10 cellular contexts compared by ENCODE assay signal in genomic region chr6:45923831-45924391, GRCh38.
DNase-seq lines count a peak whose midpoint lies in the region; ATAC-seq and TF ChIP-seq lines count a peak whose summit lies in the region.
"Had no signal": no experiment of that assay in that cellular context is flagged by ENCODE, and none has a peak within 500 bp of the region (broad histone marks: within the 10 kb centered on the region; RNA-seq: fewer than 3 reads in every experiment).

No MANE protein-coding gene starts in this region.

- no peak overlapping the region for H3K27ac Mint-ChIP-seq in Caco-2 (ENCODE audit: unreplicated experiment)
- H3K27ac Mint-ChIP-seq: dendritic cell treated with granulocyte-macrophage colony-stimulating factor and Interleukin-4, amounts not matched to agents 40 ng/mL and 50 ng/mL, for 4 days had no signal

- H3K27me3 Mint-ChIP-seq in Caco-2 (ENCODE audit: insufficient read depth, unreplicated experiment): no peaks in the 10 kb centered on the region
- H3K27me3 Mint-ChIP-seq: dendritic cell treated with granulocyte-macrophage colony-stimulating factor and Interleukin-4, amounts not matched to agents 40 ng/mL and 50 ng/mL, for 4 days had no signal

- no TSS peak for BruUV-seq in Caco-2 (replicated peaks; lab: Mats Ljungman, UMichigan)

- no peak overlapping the region for H3K4me3 ChIP-seq in Caco-2 (ENCODE audit: low read depth, low read length)
- H3K4me3 ChIP-seq: K562 had no signal

- no peaks in the 10 kb centered on the region for H3K36me3 Mint-ChIP-seq in Caco-2 (ENCODE audit: insufficient read depth, unreplicated experiment)

- H3K27me3 ChIP-seq in Caco-2 (replicated peaks; ENCODE audit: control insufficient read depth, insufficient read depth, low read length): no peaks in the 10 kb centered on the region

- no peaks in the 10 kb centered on the region for H3K36me3 ChIP-seq in Caco-2 (ENCODE audit: control insufficient read depth, insufficient read depth, low read length)

- peak; percentile 63 for ATAC-seq in HG03095 (IDR thresholded peaks at IDR 0.05; ENCODE audit: unreplicated experiment)
- ATAC-seq: K562 had no signal

- no peak for TF ChIP-seq CTCF in Caco-2 (IDR thresholded peaks at IDR 0.05; ENCODE audit: insufficient read depth in 1 of 2, low read depth in 1 of 2, low read length in 1 of 2, severe bottlenecking in 1 of 2, unreplicated experiment in 1 of 2)

- DNase-seq in DMS53 (lab: John Stamatoyannopoulos, UW): peak; percentile 8
- no peak for DNase-seq in DMS53 treated with DMSO at 0.1 percent for 48 hours (lab: John Stamatoyannopoulos, UW; ENCODE audit: unreplicated experiment)
- DNase-seq in amniotic epithelial cell (ENCODE audit: low read depth): peak; percentile 95
- peak; percentile 55 to 60 for DNase-seq in stimulated activated CD8-positive, alpha-beta memory T cell treated with anti-CD3 and anti-CD28 coated beads, Interleukin-15, amount 100 ng/mL, for 48 hours (ENCODE audit: low read depth in 2 of 2)
- no peak for DNase-seq in Caco-2
- no peak for DNase-seq in NCI-H2029 (lab: John Stamatoyannopoulos, UW)
- no peak for DNase-seq in NCI-H2196 treated with DMSO at 0.1 percent for 48 hours (lab: John Stamatoyannopoulos, UW; ENCODE audit: unreplicated experiment)

- CTCF ChIA-PET in Caco-2 (lab: Charles Lee): no interaction called here

- H3K9me3 ChIP-seq in Caco-2: no peaks in the 10 kb centered on the region

- intact Hi-C loops in Caco-2 (cut with micrococcal nuclease; ENCODE audit: unreplicated experiment): loop anchor here (2.0 to 10.0 kb wide), 4 partner anchors 43 to 1449 kb away; no protein-coding TSS in a partner anchor

- H3K9me3 Mint-ChIP-seq in Caco-2 (ENCODE audit: unreplicated experiment): no peaks in the 10 kb centered on the region
- H3K9me3 Mint-ChIP-seq: dendritic cell treated with granulocyte-macrophage colony-stimulating factor and Interleukin-4, amounts not matched to agents 40 ng/mL and 50 ng/mL, for 4 days had no signal

- POLR2A ChIA-PET in Caco-2 (lab: Charles Lee): no interaction called here

- peaks cover 6% of the 10 kb centered on the region for H3K4me1 Mint-ChIP-seq in Caco-2 (ENCODE audit: low read depth, unreplicated experiment)

- no peak overlapping the region for H3K4me3 Mint-ChIP-seq in Caco-2 (ENCODE audit: unreplicated experiment)
- H3K4me3 Mint-ChIP-seq: dendritic cell treated with granulocyte-macrophage colony-stimulating factor and Interleukin-4, amounts not matched to agents 40 ng/mL and 50 ng/mL, for 4 days had no signal

- H3K4me1 ChIP-seq in Caco-2: peaks cover 4% of the 10 kb centered on the region; the same call in 1 of the 2 replicates

Comparison
In these comparisons a context has a peak if more than half of its experiments do, and no peak if none do; other contexts are left out.
1. DNase-seq: peak in DMS53 (single experiment), amniotic epithelial cell (single experiment) and stimulated activated CD8-positive, alpha-beta memory T cell treated with anti-CD3 and anti-CD28 coated beads, Interleukin-15, amount 100 ng/mL, for 48 hours (2 of 2); none in DMS53 treated with DMSO at 0.1 percent for 48 hours (single experiment), Caco-2 (0 of 2), NCI-H2029 (single experiment) and NCI-H2196 treated with DMSO at 0.1 percent for 48 hours (single experiment).